ENCODE assay signal across 8 cellular contexts in genomic region chr17:7684856-7685532, GRCh38. TPM values are rescaled to one million over a fixed set of nuclear protein-coding genes. Genes with fewer than 3 reads are reported as not detected.
DNase-seq lines count a peak whose midpoint lies in the region; ATAC-seq and TF ChIP-seq lines count a peak whose summit lies in the region.

No MANE protein-coding gene starts in this region.

- POLR2A ChIA-PET in CD4-positive, alpha-beta memory T cell (lab: Charles Lee; ENCODE audit: partially characterized antibody): interaction anchor here (0.7 to 6.8 kb wide), 17 partner anchors 8 to 472 kb away, joined by 3 to 116 read pairs (median 28); partner anchors contain the start of genes ATP1B2, CD68, CNTROB and CYB5D1
- POLR2A ChIA-PET in PC-3 (lab: Charles Lee; ENCODE audit: unreplicated experiment): interaction anchor here (0.9 kb wide), 1 partner anchor 101 kb away, joined by 3 read pairs; the partner anchor contains the start of gene MPDU1

- no peaks in the 10 kb centered on the region for H3K27me3 ChIP-seq in CD4-positive, alpha-beta memory T cell (ENCODE audit: insufficient read depth, low read length)
- H3K27me3 ChIP-seq in PC-3 (ENCODE audit: low read length): no peaks in the 10 kb centered on the region
- H3K27me3 ChIP-seq in endodermal cell (ENCODE audit: control insufficient read depth, insufficient read depth, low read length, poor library complexity, severe bottlenecking): no peaks in the 10 kb centered on the region
- no peaks in the 10 kb centered on the region for H3K27me3 ChIP-seq in osteoblast (ENCODE audit: insufficient read depth, low read length)

- no peaks in the 10 kb centered on the region for H3F3A ChIP-seq in PC-3 (ENCODE audit: low read length, unreplicated experiment)

- no peaks in the 10 kb centered on the region for H3K27me3 Mint-ChIP-seq in CD4-positive, alpha-beta memory T cell
- no peaks in the 10 kb centered on the region for H3K27me3 Mint-ChIP-seq in endodermal cell (ENCODE audit: insufficient read depth)

- H3K9me2 ChIP-seq in PC-3 (replicated peaks; ENCODE audit: low read length): no peaks in the 10 kb centered on the region

- 75 to 82% methylated on average over 10 to 15 of the region's 15 CpGs for WGBS in endodermal cell (ENCODE audit: insufficient coverage in 1 of 2, insufficient read length in 1 of 2), 2 experiments

- H3K36me3 ChIP-seq in CD4-positive, alpha-beta memory T cell (ENCODE audit: insufficient read depth, low read length): no peaks in the 10 kb centered on the region
- H3K36me3 ChIP-seq in PC-3 (ENCODE audit: low read depth, low read length) (no peaks in the 10 kb centered on the region), endodermal cell (ENCODE audit: control insufficient read depth, insufficient read depth, low read length) (peaks cover 10% of the 10 kb centered on the region), osteoblast (ENCODE audit: insufficient read depth, low read length) (no peaks in the 10 kb centered on the region)

- H4K20me1 ChIP-seq in PC-3 (ENCODE audit: low read length): peaks cover 7% of the 10 kb centered on the region; the same call in 1 of the 2 replicates
- H4K20me1 ChIP-seq in osteoblast (ENCODE audit: insufficient read depth, low read length): peaks cover under 1% of the 10 kb centered on the region

- H3K27ac ChIP-seq in CD4-positive, alpha-beta memory T cell (ENCODE audit: low read depth, low read length): peak overlapping the region; percentile 99
- H3K27ac ChIP-seq in PC-3 (ENCODE audit: low read length): no peak overlapping the region
- peak overlapping the region; percentile 100 for H3K27ac ChIP-seq in endodermal cell (ENCODE audit: low read depth, low read length)
- H3K27ac ChIP-seq in osteoblast (ENCODE audit: low read depth, low read length): peak overlapping the region; percentile 100

- no TSS peak for BruUV-seq in PC-3 (replicated peaks; lab: Mats Ljungman, UMichigan)

- H3K4me1 ChIP-seq in CD4-positive, alpha-beta memory T cell (ENCODE audit: insufficient read depth, low read length): peaks cover 40% of the 10 kb centered on the region
- peaks cover 16% of the 10 kb centered on the region for H3K4me1 ChIP-seq in PC-3 (ENCODE audit: insufficient read depth, low read length)
- no peaks in the 10 kb centered on the region for H3K4me1 ChIP-seq in endodermal cell (ENCODE audit: control insufficient read depth, insufficient read depth, low read length)
- peaks cover 31% of the 10 kb centered on the region for H3K4me1 ChIP-seq in osteoblast (ENCODE audit: insufficient read depth, low read length)

- DNase-seq in CD4-positive, alpha-beta memory T cell: peak in 3 of 5 donors; percentile 32 to 41 (median 33)
- DNase-seq in PC-3 (no peak), endodermal cell (no peak), osteoblast (ENCODE audit: insufficient read length, low spot score, missing footprints) (no peak), ecto neural progenitor cell (ENCODE audit: low spot score) (no peak), cerebellar nuclear complex (lab: John Stamatoyannopoulos, UW) (no peak)

- H2AFZ ChIP-seq in PC-3 (ENCODE audit: low read length) (no peak overlapping the region), osteoblast (ENCODE audit: low read length) (peak overlapping the region; percentile 98)

- no peaks in the 10 kb centered on the region for H3K9me3 ChIP-seq in CD4-positive, alpha-beta memory T cell (ENCODE audit: control insufficient read depth in 1 of 2, low read length in 2 of 2)
- H3K9me3 ChIP-seq in PC-3 (ENCODE audit: low read length) (no peaks in the 10 kb centered on the region), endodermal cell (ENCODE audit: control insufficient read depth, low read length) (no peaks in the 10 kb centered on the region), osteoblast (ENCODE audit: low read depth, low read length) (no peaks in the 10 kb centered on the region)

- H3K4me2 ChIP-seq in PC-3 (ENCODE audit: low read length): peak overlapping the region; percentile 88
- peak overlapping the region; percentile 90 for H3K4me2 ChIP-seq in osteoblast (ENCODE audit: insufficient read depth, low read length)

- intact Hi-C loops in CD4-positive, alpha-beta memory T cell (cut with micrococcal nuclease): loop anchor here (5.0 kb wide), 4 partner anchors 157 to 638 kb away; partner anchors contain the start of gene KCTD11
- intact Hi-C loops in PC-3 (cut with micrococcal nuclease): loop anchor here (5.0 kb wide), 3 partner anchors 53 to 248 kb away; partner anchors contain the start of genes CD68, FGF11, SHBG and TMEM102

- peak overlapping the region; percentile 93 to 98 (median 96) for H3K4me3 Mint-ChIP-seq in CD4-positive, alpha-beta memory T cell
- peak overlapping the region; percentile 85 for H3K4me3 Mint-ChIP-seq in endodermal cell

- H3K79me2 ChIP-seq in PC-3 (ENCODE audit: low read length): peaks cover 61% of the 10 kb centered on the region
- peaks cover 43% of the 10 kb centered on the region for H3K79me2 ChIP-seq in osteoblast (ENCODE audit: insufficient read depth, low read length)

- H3K9me3 Mint-ChIP-seq in CD4-positive, alpha-beta memory T cell: peaks cover 0 to 10% (median 0%) of the 10 kb centered on the region in 8 donors
- H3K9me3 Mint-ChIP-seq in endodermal cell: no peaks in the 10 kb centered on the region

- peak overlapping the region; percentile 98 to 100 (median 99) for H3K27ac Mint-ChIP-seq in CD4-positive, alpha-beta memory T cell
- H3K27ac Mint-ChIP-seq in endodermal cell: peak overlapping the region; percentile 100

- H3K36me3 Mint-ChIP-seq in CD4-positive, alpha-beta memory T cell: peaks cover under 1 to 35% of the 10 kb centered on the region in 2 donors
- H3K36me3 Mint-ChIP-seq in endodermal cell (ENCODE audit: low read depth): peaks cover 16% of the 10 kb centered on the region

- CTCF ChIA-PET in CD4-positive, alpha-beta memory T cell (lab: Charles Lee; ENCODE audit: partially characterized antibody): interaction anchor here (1.3 to 6.4 kb wide), 5 partner anchors 34 to 329 kb away, joined by 3 to 56 read pairs (median 4); partner anchors contain the start of genes FXR2 and SHBG
- CTCF ChIA-PET in PC-3 (lab: Charles Lee): no interaction called here

- no peak for TF ChIP-seq CTCF in PC-3 (conservative IDR thresholded peaks at IDR 0.05; ENCODE audit: low read depth, low read length)
- no peak for TF ChIP-seq CTCF in endodermal cell (conservative IDR thresholded peaks at IDR 0.05)
- no peak for TF ChIP-seq CTCF in osteoblast (IDR thresholded peaks at IDR 0.05; ENCODE audit: extremely low read depth, low read depth, low read length)

- H3K9ac ChIP-seq in PC-3 (ENCODE audit: low read length) (peak overlapping the region; percentile 88), endodermal cell (ENCODE audit: extremely low read depth, low read length, poor library complexity, severe bottlenecking) (peak overlapping the region; percentile 97)

- H3K4me1 Mint-ChIP-seq in CD4-positive, alpha-beta memory T cell: peaks cover 16 to 56% (median 40%) of the 10 kb centered on the region in 4 donors
- peaks cover 19% of the 10 kb centered on the region for H3K4me1 Mint-ChIP-seq in endodermal cell

- ATAC-seq in PC-3 (no peak), HG03045 (IDR thresholded peaks at IDR 0.05; ENCODE audit: unreplicated experiment) (no peak), HG03196 (IDR thresholded peaks at IDR 0.05; ENCODE audit: unreplicated experiment) (no peak)

- peak overlapping the region; percentile 100 for H3K4me3 ChIP-seq in CD4-positive, alpha-beta memory T cell (ENCODE audit: low read length in 2 of 2)
- H3K4me3 ChIP-seq in PC-3 (ENCODE audit: low read length) (peak overlapping the region; percentile 85), endodermal cell (ENCODE audit: low read length) (peak overlapping the region; percentile 98), osteoblast (ENCODE audit: insufficient read depth, low read length) (peak overlapping the region; percentile 99)

RNA-seq across cellular contexts. Expression of gene TP53, which starts 2.3 kb away (rescaled TPM):
- 10 to 100 TPM; 89.1 to 97.4 TPM for total RNA-seq in CD4-positive, alpha-beta memory T cell
- polyA plus RNA-seq in CD4-positive, alpha-beta memory T cell: 10 to 100 TPM; 15.9 to 35.3 TPM
- 2.0 and 3.4 TPM in 2 replicates for total RNA-seq in PC-3 (2014; rRNA removed)
- 100 to 1,000 TPM; 113 to 130 TPM for total RNA-seq in endodermal cell
- 96.7 TPM for polyA plus RNA-seq in endodermal cell (2013, experiment 1 of 2)
- 83.4 TPM for polyA plus RNA-seq in endodermal cell (2013, experiment 2 of 2)
- total RNA-seq in osteoblast: 63.9 and 71.3 TPM in 2 replicates

RNA-seq across cellular contexts. Expression of gene WRAP53, which starts 3.3 kb away (rescaled TPM):
- total RNA-seq in CD4-positive, alpha-beta memory T cell: 10 to 100 TPM; 11.9 to 12.5 TPM
- 10 to 100 TPM in 1 of 2 donors, 1 to 10 TPM in 1; 9.8 to 13.1 TPM for polyA plus RNA-seq in CD4-positive, alpha-beta memory T cell
- total RNA-seq in PC-3 (2014; rRNA removed) (18.0 and 22.6 TPM in 2 replicates), endodermal cell (10 to 100 TPM; 21.7 to 30.8 TPM), osteoblast (3.5 and 4.3 TPM in 2 replicates)
- polyA plus RNA-seq in endodermal cell (2013, experiment 1 of 2): 27.8 TPM
- polyA plus RNA-seq in endodermal cell (2013, experiment 2 of 2): 24.6 TPM

RNA-seq across cellular contexts. Expression of gene EFNB3, which starts 20.0 kb away (rescaled TPM):
- total RNA-seq in CD4-positive, alpha-beta memory T cell: under 1 TPM; 0.09 to 0.11 TPM
- polyA plus RNA-seq in CD4-positive, alpha-beta memory T cell: not detected
- total RNA-seq in PC-3 (2014; rRNA removed) (4.9 and 7.7 TPM in 2 replicates), endodermal cell (10 to 100 TPM; 12.8 to 15.0 TPM), osteoblast (1.8 and 2.7 TPM in 2 replicates)
- polyA plus RNA-seq in endodermal cell (2013, experiment 1 of 2): 72.5 TPM
- polyA plus RNA-seq in endodermal cell (2013, experiment 2 of 2): 62.3 TPM

RNA-seq across cellular contexts. Expression of gene DNAH2, which starts 32.5 kb away (rescaled TPM):
- not detected for total RNA-seq in CD4-positive, alpha-beta memory T cell
- not detected for polyA plus RNA-seq in CD4-positive, alpha-beta memory T cell
- total RNA-seq in PC-3 (2014; rRNA removed): 0.62 and 0.92 TPM in 2 replicates
- total RNA-seq in endodermal cell: under 1 TPM; 0.42 to 0.69 TPM
- polyA plus RNA-seq in endodermal cell (2013, experiment 1 of 2): 0.46 TPM
- 0.75 TPM for polyA plus RNA-seq in endodermal cell (2013, experiment 2 of 2)
- total RNA-seq in osteoblast: under 0.01 and 0.88 TPM in 2 replicates

RNA-seq across cellular contexts. Expression of gene ATP1B2, which starts 34.3 kb away (rescaled TPM):
- total RNA-seq in CD4-positive, alpha-beta memory T cell: under 1 TPM; 0.22 to 0.52 TPM
- polyA plus RNA-seq in CD4-positive, alpha-beta memory T cell: not detected
- total RNA-seq in PC-3 (2014; rRNA removed) (not detected in 2 replicates), endodermal cell (1 to 10 TPM; 6.4 to 7.5 TPM), osteoblast (under 0.01 TPM in 1 of 2 replicates, not detected in the other)
- polyA plus RNA-seq in endodermal cell (2013, experiment 1 of 2): 38.5 TPM
- 30.5 TPM for polyA plus RNA-seq in endodermal cell (2013, experiment 2 of 2)

Comparison
In these comparisons a context has a peak if more than half of its experiments do, and no peak if none do; other contexts are left out.
1. DNase-seq: peak in CD4-positive, alpha-beta memory T cell (3 of 5); none in PC-3 (single experiment), endodermal cell (single experiment), osteoblast (single experiment), ecto neural progenitor cell (single experiment) and cerebellar nuclear complex (0 of 2).
2. RNA of gene TP53, which starts 2.3 kb away (total RNA-seq): 113 to 130 TPM in endodermal cell, 89.1 to 97.4 TPM in CD4-positive, alpha-beta memory T cell and 63.9 to 71.3 TPM in osteoblast; 2.0 to 3.4 TPM in PC-3; every median in the first group is over 10 times any median in the second.
3. Peak in every context shown above with its lines, with median percentiles within 50 percentile points of each other: H3K4me3 ChIP-seq.